ENCODE assay signal across 8 cellular contexts in the genomic region with DNA sequence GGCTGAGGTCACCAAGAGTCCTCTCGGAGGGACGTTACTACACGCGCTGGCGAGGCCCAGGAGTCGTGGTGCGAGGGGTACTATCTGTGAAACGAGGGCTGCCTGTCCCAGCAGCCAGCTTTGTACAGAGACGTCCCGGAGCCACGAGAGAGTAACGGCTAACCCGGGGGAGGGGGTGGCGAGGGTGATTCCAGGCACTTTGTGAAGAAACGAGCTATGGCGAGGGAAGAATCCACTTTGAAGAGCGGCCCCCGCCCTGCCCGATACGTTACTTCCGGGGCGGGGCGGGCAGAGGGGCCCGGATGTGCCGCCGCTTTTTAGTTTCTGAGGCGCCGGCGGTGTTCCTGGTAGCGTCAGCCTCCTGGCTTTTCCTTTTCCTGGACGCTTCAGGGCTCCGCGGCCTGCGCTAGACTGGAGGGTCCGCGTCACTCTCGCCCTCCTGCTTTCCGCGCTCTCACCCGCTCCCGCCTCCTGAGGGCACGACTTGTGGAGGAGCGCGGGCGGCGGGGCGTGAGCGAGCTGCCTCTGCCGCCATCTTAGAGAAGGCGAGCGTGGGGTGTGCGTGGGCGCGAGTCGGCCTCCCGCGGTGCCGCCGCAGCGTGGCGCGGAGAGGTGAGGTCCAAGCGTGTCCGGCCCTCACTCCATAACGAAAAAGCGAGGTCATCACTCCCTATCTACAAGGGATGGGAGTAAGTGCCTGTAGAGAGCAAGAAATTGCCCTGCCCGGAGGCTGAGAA. TPM values are rescaled to one million over a fixed set of nuclear protein-coding genes. Genes with fewer than 3 reads are reported as not detected.
A peak's percentile ranks its signal among the peaks of the same experiment; 100 is the strongest.
DNase-seq lines count a peak whose midpoint lies in the region; FAIRE-seq lines count a peak whose summit lies in the region.

No MANE protein-coding gene starts in this region.

- peaks cover 13% of the 10 kb centered on the region; the same call in 1 of the 2 replicates for H3K4me1 ChIP-seq in SJCRH30

- peak overlapping the region; percentile 68 for H3K4me3 ChIP-seq in MG63
- peak overlapping the region; percentile 93 for H3K4me3 ChIP-seq in SJCRH30

- no peaks in the 10 kb centered on the region for H3K27me3 ChIP-seq in MG63
- H3K27me3 ChIP-seq in SJCRH30 = no peaks in the 10 kb centered on the region

- DNase-seq in GF-D8 (lab: John Stamatoyannopoulos, UW) (peak; percentile 66), HCEC 1CT (peak; percentile 83), MG63 (peak; percentile 82), SJCRH30 (peak; percentile 81 to 87), frontal cortex (ENCODE audit: low spot score in 2 of 2) (peak; percentile 79 to 88), non-pigmented ciliary epithelial cell (ENCODE audit: low read depth) (peak; percentile 34), substantia nigra (lab: John Stamatoyannopoulos, UW) (peak; percentile 34 to 98 (median 85))
- DNase-seq in activated naive CD4-positive, alpha-beta T cell treated with Interleukin-2 at 50 U/mL for 16 hours = peak; percentile 90

- no peak for FAIRE-seq in frontal cortex (lab: Jason Lieb, UNC)

- peaks cover 2% of the 10 kb centered on the region; the same call in 1 of the 2 replicates for H3K36me3 ChIP-seq in MG63
- H3K36me3 ChIP-seq in SJCRH30 = no peaks in the 10 kb centered on the region

- H3K9me3 ChIP-seq in MG63 (no peaks in the 10 kb centered on the region), SJCRH30 (replicated peaks) (no peaks in the 10 kb centered on the region)

- H3K27ac ChIP-seq in SJCRH30 (peak overlapping the region; percentile 100), substantia nigra (ENCODE audit: low read depth, low read length, poor library complexity, severe bottlenecking) (peak overlapping the region; percentile 100)

RNA-seq across cellular contexts. Expression of a gene that starts 0.5 kb away (rescaled TPM):
- 0.72 and 1.2 TPM in 2 replicates for total RNA-seq in MG63 (2014; rRNA removed; shearing (Covaris generic); ENCODE audit: low replicate concordance)
- 2.7 and 5.1 TPM in 2 replicates for total RNA-seq in SJCRH30 (2014; rRNA removed; shearing (Covaris generic))
- total RNA-seq in frontal cortex = 72.2 TPM

Comparison
In these comparisons a context has a peak if more than half of its experiments do, and no peak if none do; other contexts are left out.
1. Peak in every context shown above with its lines: DNase-seq, H3K4me3 ChIP-seq and H3K27ac ChIP-seq.
2. DNase-seq: peak in every context shown above with its lines; median percentile 90 in activated naive CD4-positive, alpha-beta T cell treated with Interleukin-2 at 50 U/mL for 16 hours; 85 in substantia nigra; 84 in SJCRH30; 84 in frontal cortex; 83 in HCEC 1CT; 82 in MG63; 66 in GF-D8; 34 in non-pigmented ciliary epithelial cell.
3. RNA of a gene that starts 0.5 kb away (total RNA-seq): 72.2 TPM in frontal cortex (single experiment); 2.7 to 5.1 TPM in SJCRH30 and 0.72 to 1.2 TPM in MG63; every median in the first group is over 10 times any median in the second.